Comparison of ENCODE assay signal across 17 cellular contexts in the genomic region with DNA sequence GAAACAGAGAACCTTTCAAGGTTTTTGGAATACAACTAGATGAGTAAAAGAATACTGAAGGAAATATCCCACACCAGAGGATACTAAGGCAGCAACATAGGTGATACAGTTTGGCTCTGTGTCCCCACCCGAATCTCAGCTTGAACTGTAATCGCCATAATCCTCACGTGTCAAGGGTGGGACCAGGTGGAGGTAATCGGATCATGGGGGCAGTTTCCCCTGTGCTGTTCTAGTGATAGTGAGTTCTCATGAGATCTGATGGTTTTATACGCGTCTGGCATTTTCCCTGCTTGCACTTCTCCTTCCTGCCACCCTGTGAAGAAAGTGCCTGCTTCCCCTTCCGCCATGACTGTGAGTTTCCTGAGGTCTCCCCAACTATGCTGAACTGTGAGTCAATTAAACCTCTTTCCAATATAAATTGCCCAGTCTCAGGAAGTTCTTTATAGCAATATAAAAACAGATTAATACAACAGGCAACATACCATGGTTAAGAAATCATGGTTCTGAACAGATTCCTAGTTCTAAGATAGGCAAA.
"Had no signal": no experiment of that assay in that cellular context is flagged by ENCODE, and none has a peak within 500 bp of the region (broad histone marks: within the 10 kb centered on the region; RNA-seq: fewer than 3 reads in every experiment).

No MANE protein-coding gene starts in this region.

- H3K9me3 Mint-ChIP-seq: activated T-cell treated with anti-CD3 and anti-CD28 coated beads, Interleukin-2, amount 50 U/mL, for 72 hours; memory B cell; natural killer cell; stimulated activated memory B cell treated with anti-CD40 and anti-IgM and Interleukin-4, amounts not matched to agents 10 μg/mL and 1 μg/mL and 100 μg/mL, for 72 hours had no signal

- H3K4me1 Mint-ChIP-seq: natural killer cell had no signal

- H3K27me3 Mint-ChIP-seq: activated CD8-positive, alpha-beta T cell treated with anti-CD3 and anti-CD28 coated beads for 36 hours; memory B cell; stimulated activated memory B cell treated with anti-CD40 and anti-IgM and Interleukin-4, amounts not matched to agents 10 μg/mL and 1 μg/mL and 100 μg/mL, for 72 hours had no signal

- H3K4me1 ChIP-seq: left ventricle myocardium inferior had no signal

- H3K36me3 ChIP-seq: cardiac muscle cell had no signal

- H3K27ac Mint-ChIP-seq: activated CD8-positive, alpha-beta T cell treated with anti-CD3 and anti-CD28 coated beads for 36 hours; activated T-cell treated with anti-CD3 and anti-CD28 coated beads, Interleukin-2, amount 50 U/mL, for 72 hours; memory B cell; natural killer cell; stimulated activated memory B cell treated with anti-CD40 and anti-IgM and Interleukin-4, amounts not matched to agents 10 μg/mL and 1 μg/mL and 100 μg/mL, for 72 hours; WTC11 had no signal

- H3K4me3 ChIP-seq: cardiac muscle cell, left ventricle myocardium inferior had no signal

- ATAC-seq: activated CD8-positive, alpha-beta T cell treated with anti-CD3 and anti-CD28 coated beads for 36 hours; activated naive CD4-positive, alpha-beta T cell treated with anti-CD3 and anti-CD28 coated beads, Interleukin-2, amount 50 U/mL, for 72 hours; activated T-cell treated with anti-CD3 and anti-CD28 coated beads, Interleukin-2, amount 50 U/mL, for 72 hours; natural killer cell; stimulated activated memory B cell treated with anti-CD40 and anti-IgM and Interleukin-4, amounts not matched to agents 10 μg/mL and 1 μg/mL and 100 μg/mL, for 72 hours; WTC11 had no signal

- H3K4me3 Mint-ChIP-seq: activated CD8-positive, alpha-beta T cell treated with anti-CD3 and anti-CD28 coated beads for 36 hours; activated T-cell treated with anti-CD3 and anti-CD28 coated beads, Interleukin-2, amount 50 U/mL, for 72 hours; memory B cell; natural killer cell; stimulated activated memory B cell treated with anti-CD40 and anti-IgM and Interleukin-4, amounts not matched to agents 10 μg/mL and 1 μg/mL and 100 μg/mL, for 72 hours; WTC11 had no signal

- H3K27ac ChIP-seq: cardiac muscle cell, left ventricle myocardium inferior had no signal

- H3K27me3 ChIP-seq: cardiac muscle cell had no signal

- DNase-seq: activated CD4-positive, alpha-beta T cell treated with anti-CD3 and anti-CD28 coated beads for 4 hours; activated CD8-positive, alpha-beta T cell treated with anti-CD3 and anti-CD28 coated beads for 36 hours; activated gamma-delta T cell; activated T-cell treated with anti-CD3 and anti-CD28 coated beads, Interleukin-2, amount 50 U/mL, for 72 hours; foreskin fibroblast; hippocampal formation; left ventricle myocardium inferior; natural killer cell; posterior cingulate gyrus; retina; stimulated activated CD4-positive, alpha-beta T cell treated with anti-CD3 and anti-CD28 coated beads, Interleukin-2, amount 100 ng/mL, for 48 hours; T1000 had no signal
